30 cellular contexts compared by ENCODE assay signal in genomic region chr7:2295936-2296620, GRCh38. TPM values are rescaled to one million over a fixed set of nuclear protein-coding genes. Genes with fewer than 3 reads are reported as not detected.
DNase-seq lines count a peak whose midpoint lies in the region; ATAC-seq, FAIRE-seq and TF ChIP-seq lines count a peak whose summit lies in the region.
"Had no signal": no experiment of that assay in that cellular context is flagged by ENCODE, and none has a peak within 500 bp of the region (broad histone marks: within the 10 kb centered on the region; RNA-seq: fewer than 3 reads in every experiment).

No MANE protein-coding gene starts in this region.

- in situ Hi-C loops in K562 (cut with MboI) (no loop called here), transverse colon (cut with MboI; ENCODE audit: low pct_ligation_motif_present in 1 of 4, low pct_unique_long_range_greater_than_20kb in 1 of 4, low sequenced_read_pairs in 3 of 4) (no loop called here)

- no peak for TF ChIP-seq CTCF in OCI-LY7 (conservative IDR thresholded peaks at IDR 0.05; ENCODE audit: low read length)
- no peak for TF ChIP-seq CTCF in K562 (IDR thresholded peaks at IDR 0.05 in 2 of 3, conservative IDR thresholded peaks at IDR 0.05 in 1 of 3; ENCODE audit: insufficient read depth in 2 of 3, low read depth in 1 of 3, low read length in 3 of 3)
- no peak for TF ChIP-seq CTCF in spleen (IDR thresholded peaks at IDR 0.05 in 8 of 11, conservative IDR thresholded peaks at IDR 0.05 in 3 of 11)
- TF ChIP-seq CTCF in transverse colon (IDR thresholded peaks at IDR 0.05): no peak

- no peak overlapping the region for H3K27ac ChIP-seq in OCI-LY7 (ENCODE audit: low read depth, low read length, poor library complexity, severe bottlenecking)
- no peak overlapping the region for H3K27ac ChIP-seq in K562 (ENCODE audit: extremely low read depth, low read depth, low read length)
- H3K27ac ChIP-seq in spleen: peak overlapping the region in 7 of 8 donors; percentile 32 to 98 (median 86)
- H3K27ac ChIP-seq in transverse colon: no peak overlapping the region
- H3K27ac ChIP-seq: ovary, PC-9, VCaP had no signal

- H3K9me3 ChIP-seq in OCI-LY7 (ENCODE audit: low read length): peaks cover 4% of the 10 kb centered on the region; the same call in 1 of the 2 replicates
- no peaks in the 10 kb centered on the region; the same call in 1 of the 2 replicates for H3K9me3 ChIP-seq in K562 (replicated peaks; ENCODE audit: control insufficient read depth, insufficient read depth, low read depth, low read length)
- no peaks in the 10 kb centered on the region for H3K9me3 ChIP-seq in spleen
- no peaks in the 10 kb centered on the region for H3K9me3 ChIP-seq in transverse colon
- H3K9me3 ChIP-seq: ovary had no signal

- WGBS in K562 (ENCODE audit: insufficient coverage, low coverage, missing lambda C conversion rate): 45% methylated on average over 6 of the region's 6 CpGs
- WGBS in spleen, 5 donors: 73 to 86% (median 79%) methylated on average over 6 of the region's 6 CpGs
- WGBS in transverse colon (ENCODE audit: low coverage in 1 of 2), 2 donors: 77 to 81% methylated on average over 4 to 6 of the region's 6 CpGs

- DNase-seq in GM03348 (ENCODE audit: low spot score) (peak; percentile 5), OCI-LY7 (ENCODE audit: low spot score) (no peak), K562 (ENCODE audit: extremely low read depth in 1 of 4, low spot score in 3 of 4) (no peak), spleen (no peak), transverse colon (no peak), NCI-H524 treated with DMSO at 0.1 percent for 48 hours (lab: John Stamatoyannopoulos, UW) (no peak)
- DNase-seq: activated CD4-positive, alpha-beta T cell treated with anti-CD3 and anti-CD28 coated beads for 48 hours; activated CD8-positive, alpha-beta memory T cell treated with anti-CD3 and anti-CD28 coated beads for 24 hours; activated effector memory CD4-positive, alpha-beta T cell treated with Interleukin-2 at 50 U/mL for 16 hours; activated T-cell treated with anti-CD3 and anti-CD28 coated beads for 4 hours; AML-193; CD4-positive, alpha-beta T cell; H9; hypothalamus; KBM-7; mammary epithelial cell; NCI-H1092 treated with DMSO at 0.1 percent for 48 hours; NCI-H1694 treated with DMSO at 0.1 percent for 48 hours; NCI-H510A treated with DMSO at 0.1 percent for 48 hours; ovary; PC-9; stimulated activated naive CD4-positive, alpha-beta T cell treated with Interleukin-2 at 50 U/mL for 16 hours; T-helper 17 cell had no signal

- intact Hi-C loops in OCI-LY7 (cut with micrococcal nuclease; ENCODE audit: unreplicated experiment) (no loop called here), K562 (cut with micrococcal nuclease) (no loop called here), spleen (cut with DNase I; ENCODE audit: low total_unique reads) (no loop called here), transverse colon (cut with DNase I; ENCODE audit: low total_unique reads) (no loop called here)

- no peak overlapping the region for H3K9ac ChIP-seq in K562 (ENCODE audit: insufficient read depth in 1 of 2, low read depth in 2 of 2, low read length in 2 of 2)

- no peak for TF ChIP-seq RAD21 in K562 (CRISPR knock-in tag; conservative IDR thresholded peaks at IDR 0.05 in 1 of 2, IDR thresholded peaks at IDR 0.05 in 1 of 2)

- no peak for FAIRE-seq in K562 (lab: Jason Lieb, UNC)
- FAIRE-seq: D721Med, endothelial cell of umbilical vein had no signal

- no peaks in the 10 kb centered on the region for H3K9me1 ChIP-seq in K562 (ENCODE audit: control insufficient read depth, insufficient read depth, low read length)

- POLR2A ChIA-PET in OCI-LY7 (lab: Charles Lee) (no interaction called here), K562 (lab: Yijun Ruan, JAX) (no interaction called here)

- ATAC-seq in K562 (no peak), GM18909 (IDR thresholded peaks at IDR 0.05; ENCODE audit: poor library complexity, unreplicated experiment) (no peak)
- ATAC-seq: activated naive CD4-positive, alpha-beta T cell treated with anti-CD3 and anti-CD28 coated beads, Interleukin-2, amount 50 U/mL, for 72 hours; Right ventricle myocardium inferior; SK-N-SH treated with all-trans-retinoic acid at 6 μM for 48 hours; T-helper 17 cell had no signal

- H3K79me2 ChIP-seq in OCI-LY7 (ENCODE audit: insufficient read depth, low read depth, low read length) (peaks cover 32% of the 10 kb centered on the region; the same call in 1 of the 2 replicates), K562 (ENCODE audit: control insufficient read depth, insufficient read depth, low read length) (peaks cover 52% of the 10 kb centered on the region)

- TF ChIP-seq EP300 in K562 (IDR thresholded peaks at IDR 0.05; ENCODE audit: low read length): no peak
- no peak for TF ChIP-seq EP300 in transverse colon (IDR thresholded peaks at IDR 0.05; ENCODE audit: low read depth)

- H3K4me2 ChIP-seq in OCI-LY7 (ENCODE audit: low read length) (no peak overlapping the region), K562 (ENCODE audit: insufficient read depth, low read length) (no peak overlapping the region)
- H3K4me2 ChIP-seq: PC-9 had no signal

- TF ChIP-seq POLR2A in K562 (conservative IDR thresholded peaks at IDR 0.05) (no peak), spleen (IDR thresholded peaks at IDR 0.05) (no peak), transverse colon (IDR thresholded peaks at IDR 0.05) (no peak)

- H3K4me3 ChIP-seq in OCI-LY7 (ENCODE audit: low read depth, low read length, poor library complexity, severe bottlenecking) (no peak overlapping the region), K562 (no peak overlapping the region), spleen (no peak overlapping the region), transverse colon (no peak overlapping the region)
- H3K4me3 ChIP-seq: ovary, PC-9 had no signal

- H4K20me1 ChIP-seq in OCI-LY7 (ENCODE audit: insufficient read depth, low read length) (no peaks in the 10 kb centered on the region; the same call in 1 of the 2 replicates), K562 (replicated peaks; ENCODE audit: control insufficient read depth, insufficient read depth, low read length) (no peaks in the 10 kb centered on the region)

- no peak overlapping the region for H2AFZ ChIP-seq in OCI-LY7 (ENCODE audit: low read length)
- no peak overlapping the region for H2AFZ ChIP-seq in K562 (ENCODE audit: low read depth, low read length)
- H2AFZ ChIP-seq: PC-9 had no signal

- H3K4me1 ChIP-seq in OCI-LY7 (ENCODE audit: insufficient read depth, low read length, poor library complexity, severe bottlenecking) (peaks cover 32% of the 10 kb centered on the region), K562 (replicated peaks in 1 of 2; ENCODE audit: control insufficient read depth in 2 of 2, insufficient read depth in 2 of 2, low read length in 2 of 2) (peaks cover 17 to 19% of the 10 kb centered on the region in 2 experiments; a peak in 4 of 5 replicates), spleen (peaks cover 13 to 87% (median 60%) of the 10 kb centered on the region in 6 donors), transverse colon (no peaks in the 10 kb centered on the region)

- H3K27me3 ChIP-seq in K562 (ENCODE audit: control insufficient read depth in 2 of 2, insufficient read depth in 2 of 2, low read length in 2 of 2) (no peaks in the 10 kb centered on the region), spleen (replicated peaks in 1 of 7) (no peaks in the 10 kb centered on the region), transverse colon (no peaks in the 10 kb centered on the region)
- H3K27me3 ChIP-seq: ovary had no signal

- BruUV-seq in OCI-LY7 (replicated peaks; lab: Mats Ljungman, UMichigan): TSS peak; percentile 58
- TSS peak; percentile 29 for BruUV-seq in K562 (replicated peaks; lab: Mats Ljungman, UMichigan)

- CTCF ChIA-PET in OCI-LY7 (lab: Charles Lee; ENCODE audit: unreplicated experiment): no interaction called here
- CTCF ChIA-PET in K562 (lab: Yijun Ruan, JAX; ENCODE audit: low intra/inter-chr PET ratio): no interaction called here

- no peaks in the 10 kb centered on the region for H3K9me2 ChIP-seq in OCI-LY7 (ENCODE audit: insufficient read depth, low read length)

- H3K36me3 ChIP-seq in OCI-LY7 (ENCODE audit: insufficient read depth, low read length) (peaks cover 4% of the 10 kb centered on the region), K562 (ENCODE audit: control insufficient read depth, insufficient read depth, low read length) (no peaks in the 10 kb centered on the region), spleen (no peaks in the 10 kb centered on the region), transverse colon (no peaks in the 10 kb centered on the region)
- H3K36me3 ChIP-seq: ovary had no signal

RNA-seq across cellular contexts. Expression of gene SNX8, which starts 18.2 kb away (rescaled TPM):
- total RNA-seq in OCI-LY7 (2014; rRNA removed; shearing (Covaris generic)): 4.3 and 12.1 TPM in 2 replicates
- total RNA-seq in OCI-LY7 (2022) (42.0 and 50.2 TPM in 2 replicates), K562 (2014; rRNA removed) (5.5 and 9.1 TPM in 2 replicates), K562 (2014; rRNA removed; fragmentation: Illumina TruSeq; extraction: Trizol) (8.7 and 12.5 TPM in 2 replicates), K562 (2015; rRNA removed; fragmentation: Illumina TruSeq; extraction: Trizol) (15.9 and 16.9 TPM in 2 replicates), K562 (2021) (50.4 and 51.6 TPM in 2 replicates), spleen (100 to 1,000 TPM in 2 of 7 donors, 10 to 100 TPM in 5; 74.0 to 196 (median 93.6) TPM), transverse colon (10 to 100 TPM in 2 of 4 donors, 1 to 10 TPM in 2; 3.8 to 27.3 (median 9.2) TPM)
- 26.7 and 72.5 TPM in 2 replicates for total RNA-seq in K562 (2011; cell fraction: chromatin; rRNA removed; ENCODE audit: low replicate concordance)
- 24.0 and 30.0 TPM in 2 replicates for total RNA-seq in K562 (2011; cell fraction: nucleolus; rRNA removed)
- 21.8 and 23.5 TPM in 2 replicates for total RNA-seq in K562 (2011; cell fraction: nucleoplasm; rRNA removed)
- polyA plus RNA-seq in K562 (2011; rRNA removed) (45.7 and 47.0 TPM in 2 replicates), K562 (2014; fragmentation: Illumina TruSeq; extraction: Trizol) (33.3 and 35.4 TPM in 2 replicates), K562 (2014; fragmentation: Nextera tagmentation; extraction: Ambion mirVana) (1 to 10 TPM; 2.7 to 7.7 TPM), K562 (2014; rRNA removed) (17.2 and 32.5 TPM in 2 replicates), spleen (10 to 100 TPM; 48.8 to 63.8 (median 52.1) TPM)
- polyA plus RNA-seq in K562 (2011; cell fraction: cytosol; rRNA removed): 23.9 and 55.1 TPM in 2 replicates
- 30.5 and 42.3 TPM in 2 replicates for polyA plus RNA-seq in K562 (2011; cell fraction: nucleus; rRNA removed)
- polyA plus RNA-seq in K562 (2012): 35.9 and 57.5 TPM in 2 replicates
- polyA minus RNA-seq in K562 (2011; rRNA and poly(A)+ RNA removed): 25.4 and 40.0 TPM in 2 replicates
- 16.8 and 32.4 TPM in 2 replicates for polyA minus RNA-seq in K562 (2011; cell fraction: cytosol; rRNA and poly(A)+ RNA removed)
- 11.8 and 17.4 TPM in 2 replicates for polyA minus RNA-seq in K562 (2011; cell fraction: nucleus; rRNA and poly(A)+ RNA removed)

RNA-seq across cellular contexts. Expression of gene NUDT1, which starts 54.1 kb away (rescaled TPM):
- 117 and 124 TPM in 2 replicates for total RNA-seq in OCI-LY7 (2014; rRNA removed; shearing (Covaris generic))
- total RNA-seq in OCI-LY7 (2022): 78.2 and 88.4 TPM in 2 replicates
- 6.3 and 17.2 TPM in 2 replicates for total RNA-seq in K562 (2011; cell fraction: chromatin; rRNA removed; ENCODE audit: low replicate concordance)
- 20.5 and 20.8 TPM in 2 replicates for total RNA-seq in K562 (2011; cell fraction: nucleolus; rRNA removed)
- total RNA-seq in K562 (2011; cell fraction: nucleoplasm; rRNA removed): 16.0 and 16.9 TPM in 2 replicates
- total RNA-seq in K562 (2014; rRNA removed): 73.3 and 79.6 TPM in 2 replicates
- total RNA-seq in K562 (2014; rRNA removed; fragmentation: Illumina TruSeq; extraction: Trizol): 12.7 and 25.8 TPM in 2 replicates
- 45.8 and 48.5 TPM in 2 replicates for total RNA-seq in K562 (2015; rRNA removed; fragmentation: Illumina TruSeq; extraction: Trizol)
- 39.3 and 44.8 TPM in 2 replicates for total RNA-seq in K562 (2021)
- polyA plus RNA-seq in K562 (2011; rRNA removed): 26.0 and 32.1 TPM in 2 replicates
- 42.4 and 49.5 TPM in 2 replicates for polyA plus RNA-seq in K562 (2011; cell fraction: cytosol; rRNA removed)
- 35.5 and 42.6 TPM in 2 replicates for polyA plus RNA-seq in K562 (2011; cell fraction: nucleus; rRNA removed)
- polyA plus RNA-seq in K562 (2012): 74.2 and 74.5 TPM in 2 replicates
- polyA plus RNA-seq in K562 (2014; fragmentation: Illumina TruSeq; extraction: Trizol): 29.6 and 41.1 TPM in 2 replicates
- 10 to 100 TPM in 1 of 2 experiments, 1 to 10 TPM in 1; 5.3 to 16.2 TPM for polyA plus RNA-seq in K562 (2014; fragmentation: Nextera tagmentation; extraction: Ambion mirVana)
- polyA plus RNA-seq in K562 (2014; rRNA removed): 63.1 and 64.4 TPM in 2 replicates
- 10.8 and 13.0 TPM in 2 replicates for polyA minus RNA-seq in K562 (2011; rRNA and poly(A)+ RNA removed)
- 15.0 and 18.8 TPM in 2 replicates for polyA minus RNA-seq in K562 (2011; cell fraction: cytosol; rRNA and poly(A)+ RNA removed)
- 6.9 and 7.9 TPM in 2 replicates for polyA minus RNA-seq in K562 (2011; cell fraction: nucleus; rRNA and poly(A)+ RNA removed)
- total RNA-seq in spleen: 10 to 100 TPM; 13.7 to 29.4 (median 20.4) TPM
- polyA plus RNA-seq in spleen: 10 to 100 TPM; 38.2 to 69.3 (median 42.4) TPM
- 10 to 100 TPM in 1 of 4 donors, 1 to 10 TPM in 2, not detected in 1; 4.2 to 23.6 (median 9.5) TPM for total RNA-seq in transverse colon

RNA-seq across cellular contexts. Expression of gene MRM2, which starts 54.1 kb away (rescaled TPM):
- total RNA-seq in OCI-LY7 (2014; rRNA removed; shearing (Covaris generic)): 45.1 and 49.3 TPM in 2 replicates
- total RNA-seq in OCI-LY7 (2022): 45.1 and 52.3 TPM in 2 replicates
- total RNA-seq in K562 (2011; cell fraction: chromatin; rRNA removed; ENCODE audit: low replicate concordance): 24.0 and 38.8 TPM in 2 replicates
- 23.0 and 36.2 TPM in 2 replicates for total RNA-seq in K562 (2011; cell fraction: nucleolus; rRNA removed)
- 26.9 and 28.0 TPM in 2 replicates for total RNA-seq in K562 (2011; cell fraction: nucleoplasm; rRNA removed)
- 48.3 and 50.5 TPM in 2 replicates for total RNA-seq in K562 (2014; rRNA removed)
- 41.7 and 43.9 TPM in 2 replicates for total RNA-seq in K562 (2014; rRNA removed; fragmentation: Illumina TruSeq; extraction: Trizol)
- 45.9 and 50.7 TPM in 2 replicates for total RNA-seq in K562 (2015; rRNA removed; fragmentation: Illumina TruSeq; extraction: Trizol)
- 47.9 and 50.2 TPM in 2 replicates for total RNA-seq in K562 (2021)
- 29.3 and 32.4 TPM in 2 replicates for polyA plus RNA-seq in K562 (2011; rRNA removed)
- 19.7 and 23.9 TPM in 2 replicates for polyA plus RNA-seq in K562 (2011; cell fraction: cytosol; rRNA removed)
- polyA plus RNA-seq in K562 (2011; cell fraction: nucleus; rRNA removed): 10.7 and 12.6 TPM in 2 replicates
- polyA plus RNA-seq in K562 (2012): 34.0 and 47.0 TPM in 2 replicates
- polyA plus RNA-seq in K562 (2014; fragmentation: Illumina TruSeq; extraction: Trizol): 54.5 and 62.0 TPM in 2 replicates
- polyA plus RNA-seq in K562 (2014; fragmentation: Nextera tagmentation; extraction: Ambion mirVana): 100 to 1,000 TPM in 1 of 2 experiments, 10 to 100 TPM in 1; 70.4 to 116 TPM
- polyA plus RNA-seq in K562 (2014; rRNA removed): 44.1 and 50.2 TPM in 2 replicates
- polyA minus RNA-seq in K562 (2011; rRNA and poly(A)+ RNA removed): 20.5 and 21.4 TPM in 2 replicates
- 13.3 and 21.0 TPM in 2 replicates for polyA minus RNA-seq in K562 (2011; cell fraction: cytosol; rRNA and poly(A)+ RNA removed)
- polyA minus RNA-seq in K562 (2011; cell fraction: nucleus; rRNA and poly(A)+ RNA removed): 9.2 and 13.9 TPM in 2 replicates
- total RNA-seq in spleen: 10 to 100 TPM; 19.0 to 24.7 (median 23.3) TPM
- 10 to 100 TPM; 24.1 to 35.8 (median 27.2) TPM for polyA plus RNA-seq in spleen
- total RNA-seq in transverse colon: 10 to 100 TPM in 3 of 4 donors, 1 to 10 TPM in 1; 2.2 to 15.3 (median 12.7) TPM

RNA-seq across cellular contexts. Expression of gene EIF3B, which starts 58.5 kb away (rescaled TPM):
- total RNA-seq in OCI-LY7 (2014; rRNA removed; shearing (Covaris generic)): 181 and 241 TPM in 2 replicates
- total RNA-seq in OCI-LY7 (2022) (201 and 225 TPM in 2 replicates), K562 (2014; rRNA removed) (334 and 358 TPM in 2 replicates), K562 (2014; rRNA removed; fragmentation: Illumina TruSeq; extraction: Trizol) (357 and 410 TPM in 2 replicates), K562 (2015; rRNA removed; fragmentation: Illumina TruSeq; extraction: Trizol) (407 and 420 TPM in 2 replicates), K562 (2021) (387 and 416 TPM in 2 replicates), spleen (100 to 1,000 TPM in 6 of 7 donors, 10 to 100 TPM in 1; 79.6 to 150 (median 116) TPM), transverse colon (100 to 1,000 TPM in 1 of 4 donors, 10 to 100 TPM in 3; 75.4 to 201 (median 90.6) TPM)
- total RNA-seq in K562 (2011; cell fraction: chromatin; rRNA removed; ENCODE audit: low replicate concordance): 583 and 880 TPM in 2 replicates
- 353 and 358 TPM in 2 replicates for total RNA-seq in K562 (2011; cell fraction: nucleolus; rRNA removed)
- 465 and 579 TPM in 2 replicates for total RNA-seq in K562 (2011; cell fraction: nucleoplasm; rRNA removed)
- polyA plus RNA-seq in K562 (2011; rRNA removed) (216 and 279 TPM in 2 replicates), K562 (2014; fragmentation: Illumina TruSeq; extraction: Trizol) (494 and 496 TPM in 2 replicates), K562 (2014; fragmentation: Nextera tagmentation; extraction: Ambion mirVana) (10 to 100 TPM; 25.9 to 57.6 TPM), K562 (2014; rRNA removed) (263 and 278 TPM in 2 replicates), spleen (100 to 1,000 TPM in 1 of 3 donors, 10 to 100 TPM in 2; 78.1 to 117 (median 96.9) TPM)
- polyA plus RNA-seq in K562 (2011; cell fraction: cytosol; rRNA removed): 139 and 199 TPM in 2 replicates
- 409 and 424 TPM in 2 replicates for polyA plus RNA-seq in K562 (2011; cell fraction: nucleus; rRNA removed)
- polyA plus RNA-seq in K562 (2012): 202 and 329 TPM in 2 replicates
- polyA minus RNA-seq in K562 (2011; rRNA and poly(A)+ RNA removed): 295 and 299 TPM in 2 replicates
- polyA minus RNA-seq in K562 (2011; cell fraction: cytosol; rRNA and poly(A)+ RNA removed): 126 and 190 TPM in 2 replicates
- 97.9 and 165 TPM in 2 replicates for polyA minus RNA-seq in K562 (2011; cell fraction: nucleus; rRNA and poly(A)+ RNA removed)

Comparison
In these comparisons a context has a peak if more than half of its experiments do, and no peak if none do; other contexts are left out.
1. H3K27ac ChIP-seq: peak in spleen (7 of 8); none in OCI-LY7 (single experiment), K562 (single experiment) and transverse colon (0 of 4).